8 cellular contexts compared by ENCODE assay signal in genomic region chr1:34929497-34929852, GRCh38. TPM values are rescaled to one million over a fixed set of nuclear protein-coding genes. Genes with fewer than 3 reads are reported as not detected.
DNase-seq lines count a peak whose midpoint lies in the region; ATAC-seq, FAIRE-seq and TF ChIP-seq lines count a peak whose summit lies in the region.

TSS of gene DLGAP3 (minus strand) at chr1:34929650. CDS start at chr1:34905383, 24,267 bp downstream.

- WGBS in mesendoderm (ENCODE audit: extremely low coverage, insufficient coverage, low lambda C conversion rate), result no CpG with 5 or more reads among the region's 50 CpGs

- H4K5ac ChIP-seq in mesendoderm (ENCODE audit: low read length), result no peak within 1 kb of the TSS

- H3K23ac ChIP-seq in mesendoderm (ENCODE audit: low read length), result peak within 1 kb of the TSS; percentile 97

- POLR2A ChIA-PET in CD4-positive, alpha-beta memory T cell (lab: Charles Lee; ENCODE audit: partially characterized antibody), result no interaction called here
- POLR2A ChIA-PET in activated naive CD8-positive, alpha-beta T cell treated with anti-CD3 and anti-CD28 coated beads, Interleukin-2, amount 10 ng/mL, durations not matched to agents 7 days and 5 days (lab: Charles Lee), result no interaction called here

- peaks cover 22 to 38% of the 10 kb centered on the region in 2 donors for H3K27me3 Mint-ChIP-seq in CD4-positive, alpha-beta memory T cell
- peaks cover 70% of the 10 kb centered on the region for H3K27me3 Mint-ChIP-seq in activated naive CD8-positive, alpha-beta T cell treated with anti-CD3 and anti-CD28 coated beads, Interleukin-2, amount 10 ng/mL, durations not matched to agents 7 days and 5 days

- H3K9ac ChIP-seq in MM.1S (ENCODE audit: low read length), result no peak within 1 kb of the TSS
- peak within 1 kb of the TSS; percentile 67 for H3K9ac ChIP-seq in mesendoderm (ENCODE audit: low read length)

- no peaks in the 10 kb centered on the region for H3K36me3 Mint-ChIP-seq in CD4-positive, alpha-beta memory T cell
- no peaks in the 10 kb centered on the region for H3K36me3 Mint-ChIP-seq in activated naive CD8-positive, alpha-beta T cell treated with anti-CD3 and anti-CD28 coated beads, Interleukin-2, amount 10 ng/mL, durations not matched to agents 7 days and 5 days

- FAIRE-seq in GM12891 (lab: Jason Lieb, UNC), result no peak

- peak within 1 kb of the TSS; percentile 80 to 95 (median 84) for H3K4me3 Mint-ChIP-seq in CD4-positive, alpha-beta memory T cell
- H3K4me3 Mint-ChIP-seq in activated naive CD8-positive, alpha-beta T cell treated with anti-CD3 and anti-CD28 coated beads, Interleukin-2, amount 10 ng/mL, durations not matched to agents 7 days and 5 days, result peak within 1 kb of the TSS; percentile 65

- H3K4ac ChIP-seq in mesendoderm (ENCODE audit: low read depth, low read length), result peak within 1 kb of the TSS; percentile 19

- peak within 1 kb of the TSS; percentile 88 for H3K56ac ChIP-seq in mesendoderm (ENCODE audit: low read length)

- CTCF ChIA-PET in CD4-positive, alpha-beta memory T cell (lab: Charles Lee; ENCODE audit: partially characterized antibody), result no interaction called here

- peak within 1 kb of the TSS; percentile 18; the same call in 1 of the 2 replicates for H3K4me2 ChIP-seq in MM.1S (ENCODE audit: low read depth, low read length)
- peak within 1 kb of the TSS; percentile 87 for H3K4me2 ChIP-seq in mesendoderm (ENCODE audit: low read length)

- H3K4me3 ChIP-seq in CD4-positive, alpha-beta memory T cell (ENCODE audit: low read length in 2 of 2), result peak within 1 kb of the TSS; percentile 39 to 47
- H3K4me3 ChIP-seq in MM.1S (ENCODE audit: low read length), result no peak within 1 kb of the TSS; the same call in 1 of the 2 replicates
- H3K4me3 ChIP-seq in mesendoderm (ENCODE audit: low read length), result peak within 1 kb of the TSS; percentile 37

- peaks cover 3% of the 10 kb centered on the region for H3K79me1 ChIP-seq in mesendoderm (ENCODE audit: low read length)

- no peak for ATAC-seq in activated naive CD8-positive, alpha-beta T cell treated with anti-CD3 and anti-CD28 coated beads, Interleukin-2, amount 10 ng/mL, durations not matched to agents 7 days and 5 days (ENCODE audit: low read depth)
- no peak for ATAC-seq in HG02623 (IDR thresholded peaks at IDR 0.05; ENCODE audit: unreplicated experiment)
- no peak for ATAC-seq in GM18520 (IDR thresholded peaks at IDR 0.05; ENCODE audit: unreplicated experiment)

- H4K8ac ChIP-seq in mesendoderm (ENCODE audit: low read depth, low read length), result no peak within 1 kb of the TSS

- H4K20me1 ChIP-seq in MM.1S (ENCODE audit: insufficient read depth, low read length), result no peaks in the 10 kb centered on the region

- H3K4me1 ChIP-seq in CD4-positive, alpha-beta memory T cell (ENCODE audit: insufficient read depth, low read length), result peaks cover 9% of the 10 kb centered on the region
- H3K4me1 ChIP-seq in MM.1S (ENCODE audit: low read length), result no peaks in the 10 kb centered on the region
- peaks cover 6% of the 10 kb centered on the region for H3K4me1 ChIP-seq in mesendoderm (ENCODE audit: control insufficient read depth, low read depth, low read length)

- no peaks in the 10 kb centered on the region for H3F3A ChIP-seq in MM.1S (ENCODE audit: insufficient read depth, low read length)

- H3K4me1 Mint-ChIP-seq in CD4-positive, alpha-beta memory T cell, result peaks cover 6 to 11% (median 9%) of the 10 kb centered on the region in 4 donors
- peaks cover 4% of the 10 kb centered on the region for H3K4me1 Mint-ChIP-seq in activated naive CD8-positive, alpha-beta T cell treated with anti-CD3 and anti-CD28 coated beads, Interleukin-2, amount 10 ng/mL, durations not matched to agents 7 days and 5 days

- H3K36me3 ChIP-seq in CD4-positive, alpha-beta memory T cell (ENCODE audit: insufficient read depth, low read length), result no peaks in the 10 kb centered on the region
- H3K36me3 ChIP-seq in MM.1S (replicated peaks; ENCODE audit: insufficient read depth, low read length) (no peaks in the 10 kb centered on the region), mesendoderm (ENCODE audit: control insufficient read depth, insufficient read depth, low read length) (no peaks in the 10 kb centered on the region)

- peak within 1 kb of the TSS; percentile 85 for H3K18ac ChIP-seq in mesendoderm (ENCODE audit: low read length)

- H2BK120ac ChIP-seq in mesendoderm (ENCODE audit: low read depth, low read length), result peak within 1 kb of the TSS; percentile 83

- H3K79me2 ChIP-seq in MM.1S (ENCODE audit: low read length) (no peaks in the 10 kb centered on the region), mesendoderm (ENCODE audit: control insufficient read depth, insufficient read depth, low read length) (no peaks in the 10 kb centered on the region)

- peak within 1 kb of the TSS; percentile 58 for H2AK5ac ChIP-seq in mesendoderm (ENCODE audit: low read length)

- no peak for TF ChIP-seq CTCF in MM.1S (IDR thresholded peaks at IDR 0.05; ENCODE audit: low read length)

- H3K27me3 ChIP-seq in CD4-positive, alpha-beta memory T cell (ENCODE audit: insufficient read depth, low read length), result peaks cover 36% of the 10 kb centered on the region
- H3K27me3 ChIP-seq in MM.1S (replicated peaks; ENCODE audit: insufficient read depth, low read length) (peaks cover 54% of the 10 kb centered on the region), mesendoderm (ENCODE audit: insufficient read depth, low read length, poor library complexity) (no peaks in the 10 kb centered on the region)

- no peak within 1 kb of the TSS for H2AFZ ChIP-seq in MM.1S (ENCODE audit: low read length)

- no peaks in the 10 kb centered on the region for H3K9me3 ChIP-seq in CD4-positive, alpha-beta memory T cell (ENCODE audit: control insufficient read depth in 1 of 2, low read length in 2 of 2)
- H3K9me3 ChIP-seq in MM.1S (replicated peaks; ENCODE audit: insufficient read depth, low read length), result no peaks in the 10 kb centered on the region

- no peak for TF ChIP-seq POLR2A in GM12891 (IDR thresholded peaks at IDR 0.05; ENCODE audit: low read depth, low read length)

- peak in 1 of 5 donors; percentile 10 for DNase-seq in CD4-positive, alpha-beta memory T cell
- DNase-seq in MM.1S, result no peak
- DNase-seq in activated naive CD8-positive, alpha-beta T cell treated with anti-CD3 and anti-CD28 coated beads, Interleukin-2, amount 10 ng/mL, durations not matched to agents 7 days and 5 days, result no peak
- peak; percentile 43 for DNase-seq in mesendoderm
- no peak for DNase-seq in occipital lobe (lab: John Stamatoyannopoulos, UW)
- DNase-seq in GM12891 (ENCODE audit: insufficient read length, low spot score), result no peak

- H2BK5ac ChIP-seq in mesendoderm (ENCODE audit: low read length), result no peak within 1 kb of the TSS

- H3K9me3 Mint-ChIP-seq in CD4-positive, alpha-beta memory T cell, result peaks cover 0 to 3% (median 0%) of the 10 kb centered on the region in 8 donors
- no peaks in the 10 kb centered on the region for H3K9me3 Mint-ChIP-seq in activated naive CD8-positive, alpha-beta T cell treated with anti-CD3 and anti-CD28 coated beads, Interleukin-2, amount 10 ng/mL, durations not matched to agents 7 days and 5 days

- H3K9me2 ChIP-seq in MM.1S (replicated peaks; ENCODE audit: insufficient read depth, low read length), result no peaks in the 10 kb centered on the region

- intact Hi-C loops in CD4-positive, alpha-beta memory T cell (cut with micrococcal nuclease), result no loop called here

- H3K27ac Mint-ChIP-seq in CD4-positive, alpha-beta memory T cell, result peak within 1 kb of the TSS in 4 of 7 donors; percentile 1 to 52 (median 20)
- H3K27ac Mint-ChIP-seq in activated naive CD8-positive, alpha-beta T cell treated with anti-CD3 and anti-CD28 coated beads, Interleukin-2, amount 10 ng/mL, durations not matched to agents 7 days and 5 days, result peak within 1 kb of the TSS; percentile 22

- H2BK15ac ChIP-seq in mesendoderm (replicated peaks; ENCODE audit: low read depth), result no peak within 1 kb of the TSS

- H3K27ac ChIP-seq in CD4-positive, alpha-beta memory T cell (ENCODE audit: low read depth, low read length), result no peak within 1 kb of the TSS
- H3K27ac ChIP-seq in MM.1S (ENCODE audit: low read length) (no peak within 1 kb of the TSS), mesendoderm (ENCODE audit: low read depth, low read length) (no peak within 1 kb of the TSS)

TF ChIP-seq in GM12891, 5 proteins besides CTCF, POLR2A, EP300 and RAD21:
- TF ChIP-seq POU2F2 (IDR thresholded peaks at IDR 0.05; ENCODE audit: low read depth, low read length) (no peak), TAF1 (IDR thresholded peaks at IDR 0.05; ENCODE audit: low read depth, low read length) (no peak), POLR2AphosphoS5 (IDR thresholded peaks at IDR 0.05; ENCODE audit: low read depth, low read length) (no peak), SPI1 (IDR thresholded peaks at IDR 0.05; ENCODE audit: low read depth, low read length) (no peak), PAX5 (IDR thresholded peaks at IDR 0.05; ENCODE audit: insufficient read depth, low read length, severe bottlenecking) (no peak)

RNA-seq across cellular contexts. Expression of gene DLGAP3, which starts in this region (rescaled TPM):
- total RNA-seq in CD4-positive, alpha-beta memory T cell, result 1 to 10 TPM; 1.5 TPM
- under 1 TPM; 0.08 to 0.18 TPM for polyA plus RNA-seq in CD4-positive, alpha-beta memory T cell
- under 1 TPM; 0.45 to 0.55 TPM for total RNA-seq in activated naive CD8-positive, alpha-beta T cell treated with anti-CD3 and anti-CD28 coated beads, Interleukin-2, amount 10 ng/mL, durations not matched to agents 7 days and 5 days
- polyA plus RNA-seq in mesendoderm (2013, experiment 1 of 2), result 5.2 TPM
- polyA plus RNA-seq in mesendoderm (2013, experiment 2 of 2), result 5.2 TPM
- 3.1 TPM for total RNA-seq in occipital lobe
- 0.18 TPM for polyA plus RNA-seq in GM12891 (2012; ENCODE audit: low read depth, missing spikeins)
